Comparison of ENCODE assay signal across 8 cellular contexts in genomic region chr7:25125137-25125946, GRCh38. TPM values are rescaled to one million over a fixed set of nuclear protein-coding genes. Genes with fewer than 3 reads are reported as not detected.
DNase-seq lines count a peak whose midpoint lies in the region; ATAC-seq and TF ChIP-seq lines count a peak whose summit lies in the region.

TSS of gene CYCS (minus strand) at chr7:25125260. CDS start at chr7:25124119, 1,141 bp downstream.

- peaks cover 0 to 35% (median 17%) of the 10 kb centered on the region in 9 donors for H3K36me3 ChIP-seq in heart right ventricle
- H3K36me3 ChIP-seq in upper lobe of left lung = peaks cover 8 to 28% (median 21%) of the 10 kb centered on the region in 4 donors

- H3K4me1 ChIP-seq in heart right ventricle = peaks cover 0 to 25% (median 18%) of the 10 kb centered on the region in 9 donors
- H3K4me1 ChIP-seq in upper lobe of left lung = peaks cover 4 to 10% (median 7%) of the 10 kb centered on the region in 4 donors

- intact Hi-C loops in heart right ventricle (cut with DNase I) = no loop called here
- intact Hi-C loops in posterior cingulate gyrus (cut with DNase I) = no loop called here

- 0 to 1% methylated on average over 67 of the region's 67 CpGs for WGBS in heart right ventricle, 2 donors
- WGBS in upper lobe of left lung, 2 donors = 1% methylated on average over 21 to 54 of the region's 67 CpGs

- H3K9me3 ChIP-seq in heart right ventricle = no peaks in the 10 kb centered on the region
- no peaks in the 10 kb centered on the region for H3K9me3 ChIP-seq in upper lobe of left lung

- H3K4me3 Mint-ChIP-seq in T-helper 1 cell treated with Interleukin-12 subunit alpha and Interleukin-12 subunit beta and Interleukin-4 antibody, amounts not matched to agents 30 μg/mL and 1 μg/mL, for 36 hours = peak within 1 kb of the TSS; percentile 100

- TF ChIP-seq EP300 in upper lobe of left lung (IDR thresholded peaks at IDR 0.05) = peak in 2 of 4 donors; percentile 14 to 91

- H3K27ac ChIP-seq in heart right ventricle (peak within 1 kb of the TSS; percentile 88 to 99 (median 96)), upper lobe of left lung (peak within 1 kb of the TSS; percentile 96 to 99 (median 98))

- in situ Hi-C loops in GM13977 (cut with MboI; ENCODE audit: low pct_unique_long_range_greater_than_20kb, low sequenced_read_pairs, unreplicated experiment) = no loop called here

- H3K27me3 ChIP-seq in heart right ventricle = no peaks in the 10 kb centered on the region
- H3K27me3 ChIP-seq in upper lobe of left lung = no peaks in the 10 kb centered on the region

- peak within 1 kb of the TSS; percentile 100 for H3K27ac Mint-ChIP-seq in T-helper 1 cell treated with Interleukin-12 subunit alpha and Interleukin-12 subunit beta and Interleukin-4 antibody, amounts not matched to agents 30 μg/mL and 1 μg/mL, for 36 hours

- H3K27me3 Mint-ChIP-seq in T-helper 1 cell treated with Interleukin-12 subunit alpha and Interleukin-12 subunit beta and Interleukin-4 antibody, amounts not matched to agents 30 μg/mL and 1 μg/mL, for 36 hours (ENCODE audit: low read depth) = no peaks in the 10 kb centered on the region

- H3K4me1 Mint-ChIP-seq in T-helper 1 cell treated with Interleukin-12 subunit alpha and Interleukin-12 subunit beta and Interleukin-4 antibody, amounts not matched to agents 30 μg/mL and 1 μg/mL, for 36 hours (ENCODE audit: low read depth) = peaks cover 17% of the 10 kb centered on the region

- DNase-seq in GM13977 (ENCODE audit: low spot score) (peak; percentile 88), NCI-H1694 (lab: John Stamatoyannopoulos, UW) (peak; percentile 98), amniotic stem cell (lab: John Stamatoyannopoulos, UW) (peak; percentile 100), heart right ventricle (peak; percentile 99 to 100), posterior cingulate gyrus (peak; percentile 98 to 100 (median 99)), upper lobe of left lung (peak; percentile 100)

- TF ChIP-seq CTCF in GM13977 (IDR thresholded peaks at IDR 0.05; ENCODE audit: extremely low read depth, insufficient read depth, missing control alignments) (no peak), heart right ventricle (IDR thresholded peaks at IDR 0.05) (no peak), upper lobe of left lung (IDR thresholded peaks at IDR 0.05) (peak in 2 of 6 experiments; percentile 3 to 42)

- TF ChIP-seq POLR2A in upper lobe of left lung (IDR thresholded peaks at IDR 0.05) = peak; percentile 77 to 99 (median 96)

- ATAC-seq in HG02884 (IDR thresholded peaks at IDR 0.05; ENCODE audit: unreplicated experiment) (peak; percentile 95), heart right ventricle (peak; percentile 96 to 98 (median 97)), upper lobe of left lung (ENCODE audit: low FRiP score in 2 of 2) (peak; percentile 98 to 99)

- H3K36me3 Mint-ChIP-seq in T-helper 1 cell treated with Interleukin-12 subunit alpha and Interleukin-12 subunit beta and Interleukin-4 antibody, amounts not matched to agents 30 μg/mL and 1 μg/mL, for 36 hours (ENCODE audit: low read depth) = peaks cover 32% of the 10 kb centered on the region

- H3K9me3 Mint-ChIP-seq in T-helper 1 cell treated with Interleukin-12 subunit alpha and Interleukin-12 subunit beta and Interleukin-4 antibody, amounts not matched to agents 30 μg/mL and 1 μg/mL, for 36 hours = no peaks in the 10 kb centered on the region

- H3K4me3 ChIP-seq in heart right ventricle (peak within 1 kb of the TSS; percentile 68 to 99 (median 82)), upper lobe of left lung (peak within 1 kb of the TSS; percentile 79 to 93 (median 88))

RNA-seq across cellular contexts. Expression of gene CYCS, which starts in this region (rescaled TPM):
- total RNA-seq in heart right ventricle (100 to 1,000 TPM; 440 to 896 (median 676) TPM), upper lobe of left lung (10 to 100 TPM in 4 of 6 donors, 1 to 10 TPM in 2; 7.3 to 69.4 (median 33.2) TPM)
- 100 to 1,000 TPM; 315 to 417 TPM for polyA plus RNA-seq in heart right ventricle

Comparison
In these comparisons a context has a peak if more than half of its experiments do, and no peak if none do; other contexts are left out.
1. Peak in every context shown above with its lines: DNase-seq, ATAC-seq, H3K4me3 ChIP-seq and H3K27ac ChIP-seq.
2. RNA of gene CYCS (total RNA-seq): 440 to 896 TPM in heart right ventricle; 7.3 to 69.4 TPM in upper lobe of left lung; every median in the first group is over 4 times any median in the second.